Comparison of ENCODE assay signal across 12 cellular contexts in the genomic region with DNA sequence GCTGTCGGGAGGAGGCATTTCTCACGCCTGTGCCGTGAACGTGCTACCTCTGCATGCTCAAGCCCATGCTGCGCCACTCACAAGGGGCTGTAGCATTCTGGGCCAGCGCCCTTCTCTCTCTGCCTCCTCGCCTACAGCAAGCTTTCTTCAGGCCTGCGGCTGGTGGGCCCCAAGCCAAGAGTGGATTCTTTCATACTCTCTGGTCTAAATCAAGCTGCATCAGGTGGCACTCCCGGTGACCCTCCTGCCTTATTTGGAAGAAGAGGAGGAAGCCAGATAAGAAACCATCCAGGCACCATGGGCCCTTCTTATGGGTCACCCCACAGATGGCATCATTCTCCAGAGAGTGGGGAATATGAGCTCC.
DNase-seq lines count a peak whose midpoint lies in the region; ATAC-seq, FAIRE-seq and TF ChIP-seq lines count a peak whose summit lies in the region.
"Had no signal": no experiment of that assay in that cellular context is flagged by ENCODE, and none has a peak within 500 bp of the region (broad histone marks: within the 10 kb centered on the region; RNA-seq: fewer than 3 reads in every experiment).

No MANE protein-coding gene starts in this region.

- H2AFZ ChIP-seq in keratinocyte (ENCODE audit: control insufficient read depth, low read length) = no peak overlapping the region

- H4K20me1 ChIP-seq in keratinocyte (ENCODE audit: control insufficient read depth, extremely low read depth, insufficient read depth, low read length) = no peaks in the 10 kb centered on the region

- WGBS in body of pancreas, 2 donors = 91 to 93% methylated on average over 9 of the region's 9 CpGs

- TF ChIP-seq POLR2A in body of pancreas (IDR thresholded peaks at IDR 0.05) = no peak
- TF ChIP-seq POLR2A in uterus (IDR thresholded peaks at IDR 0.05) = no peak

- H3K4me2 ChIP-seq in keratinocyte (ENCODE audit: control insufficient read depth, extremely low read depth, insufficient read depth, low read depth, low read length) = peak overlapping the region; percentile 61

- H3K4me3 ChIP-seq in cardiac muscle cell = no peak overlapping the region
- H3K4me3 ChIP-seq in right atrium auricular region = no peak overlapping the region
- H3K4me3 ChIP-seq in body of pancreas = no peak overlapping the region
- H3K4me3 ChIP-seq in keratinocyte (ENCODE audit: control insufficient read depth in 2 of 3, extremely low read depth in 1 of 3, insufficient read depth in 2 of 3, low read depth in 1 of 3, low read length in 3 of 3) = peak overlapping the region in 1 of 3 experiments; percentile 21
- no peak overlapping the region for H3K4me3 ChIP-seq in uterus
- H3K4me3 ChIP-seq: Peyer's patch, psoas muscle had no signal

- peak overlapping the region; percentile 93 for H3K27ac ChIP-seq in cardiac muscle cell
- peak overlapping the region in 1 of 2 donors; percentile 43 for H3K27ac ChIP-seq in right atrium auricular region
- H3K27ac ChIP-seq in body of pancreas = peak overlapping the region in 3 of 4 donors; percentile 26 to 64 (median 34)
- H3K27ac ChIP-seq in keratinocyte (ENCODE audit: control insufficient read depth, insufficient read depth, low read length) = peak overlapping the region; percentile 95
- H3K27ac ChIP-seq in uterus = peak overlapping the region; percentile 14 to 71
- H3K27ac ChIP-seq: psoas muscle had no signal

- peak overlapping the region; percentile 74 for H3K9ac ChIP-seq in keratinocyte (ENCODE audit: control insufficient read depth, extremely low read depth, insufficient read depth, low read length)

- DNase-seq in cardiac muscle cell (ENCODE audit: low read depth in 1 of 2, low spot score in 1 of 2) (peak; percentile 76 to 83), right atrium auricular region (ENCODE audit: low spot score) (no peak), body of pancreas (peak in 2 of 4 donors; percentile 29 to 34), keratinocyte (ENCODE audit: low read depth, low spot score) (no peak), uterus (peak; percentile 49 to 59), KG1 (lab: John Stamatoyannopoulos, UW) (no peak), NCI-H2029 treated with DMSO at 0.1 percent for 48 hours (lab: John Stamatoyannopoulos, UW) (no peak)
- DNase-seq: activated CD8-positive, alpha-beta T cell treated with anti-CD3 and anti-CD28 coated beads for 36 hours; NCI-H1105 treated with DMSO at 0.1 percent for 48 hours had no signal

- FAIRE-seq in keratinocyte (lab: Jason Lieb, UNC) = no peak

- intact Hi-C loops in body of pancreas (cut with DNase I) (no loop called here), uterus (cut with DNase I; ENCODE audit: low total_unique reads) (no loop called here)

- no peak for ATAC-seq in body of pancreas
- ATAC-seq in HG03045 (IDR thresholded peaks at IDR 0.05; ENCODE audit: unreplicated experiment) = no peak
- ATAC-seq: activated CD8-positive, alpha-beta T cell treated with anti-CD3 and anti-CD28 coated beads for 36 hours had no signal

- dilution Hi-C loops in keratinocyte (cut with MboI; ENCODE audit: extremely low pct_ligation_motif_present, low sequenced_read_pairs) = loop anchor here (5.0 kb wide), 1 partner anchor 69 kb away; no protein-coding TSS in a partner anchor

- H3K79me2 ChIP-seq in keratinocyte (ENCODE audit: control insufficient read depth, insufficient read depth, low read length) = no peaks in the 10 kb centered on the region

- no peaks in the 10 kb centered on the region for H3K9me3 ChIP-seq in cardiac muscle cell (ENCODE audit: low read depth)
- no peaks in the 10 kb centered on the region for H3K9me3 ChIP-seq in right atrium auricular region
- no peaks in the 10 kb centered on the region for H3K9me3 ChIP-seq in body of pancreas
- no peaks in the 10 kb centered on the region for H3K9me3 ChIP-seq in keratinocyte (ENCODE audit: control insufficient read depth, low read depth, low read length)
- H3K9me3 ChIP-seq in uterus = no peaks in the 10 kb centered on the region
- H3K9me3 ChIP-seq: Peyer's patch, psoas muscle had no signal

- peaks cover 2% of the 10 kb centered on the region for H3K9me1 ChIP-seq in keratinocyte (ENCODE audit: control insufficient read depth, extremely low read depth, insufficient read depth, low read length)

- H3K36me3 ChIP-seq in cardiac muscle cell (no peaks in the 10 kb centered on the region), right atrium auricular region (no peaks in the 10 kb centered on the region), body of pancreas (replicated peaks in 1 of 2; ENCODE audit: insufficient read depth in 1 of 2, low read depth in 2 of 2) (no peaks in the 10 kb centered on the region), keratinocyte (ENCODE audit: control insufficient read depth in 2 of 2, extremely low read depth in 1 of 2, insufficient read depth in 2 of 2, low read length in 2 of 2) (no peaks in the 10 kb centered on the region), uterus (no peaks in the 10 kb centered on the region)
- H3K36me3 ChIP-seq: Peyer's patch had no signal

- H3K4me1 ChIP-seq in cardiac muscle cell (ENCODE audit: low read depth) (peaks cover 64% of the 10 kb centered on the region), right atrium auricular region (peaks cover 0 to 41% of the 10 kb centered on the region in 2 donors), body of pancreas (peaks cover 13% of the 10 kb centered on the region), keratinocyte (ENCODE audit: control insufficient read depth, extremely low read depth, insufficient read depth, low read length) (peaks cover 59% of the 10 kb centered on the region), uterus (no peaks in the 10 kb centered on the region)
- H3K4me1 ChIP-seq: psoas muscle had no signal

- H3K27me3 ChIP-seq in cardiac muscle cell (no peaks in the 10 kb centered on the region), right atrium auricular region (no peaks in the 10 kb centered on the region), body of pancreas (no peaks in the 10 kb centered on the region), keratinocyte (ENCODE audit: control insufficient read depth, extremely low read depth, insufficient read depth, low read length) (no peaks in the 10 kb centered on the region), uterus (no peaks in the 10 kb centered on the region)
- H3K27me3 ChIP-seq: Peyer's patch had no signal

- no peak for TF ChIP-seq CTCF in cardiac muscle cell (IDR thresholded peaks at IDR 0.05; ENCODE audit: low read depth, low read length)
- TF ChIP-seq CTCF in right atrium auricular region (IDR thresholded peaks at IDR 0.05) = no peak
- no peak for TF ChIP-seq CTCF in body of pancreas (IDR thresholded peaks at IDR 0.05)
- no peak for TF ChIP-seq CTCF in keratinocyte (optimal IDR thresholded peaks at IDR 0.05 in 1 of 3, IDR thresholded peaks at IDR 0.05 in 1 of 3, conservative IDR thresholded peaks at IDR 0.05 in 1 of 3; ENCODE audit: extremely low read depth in 1 of 3, insufficient read depth in 2 of 3, low read length in 3 of 3)
- TF ChIP-seq CTCF in uterus (IDR thresholded peaks at IDR 0.05) = no peak

Comparison
In these comparisons a context has a peak if more than half of its experiments do, and no peak if none do; other contexts are left out.
1. DNase-seq: peak in cardiac muscle cell (2 of 2) and uterus (2 of 2); none in right atrium auricular region (single experiment), keratinocyte (single experiment), KG1 (single experiment) and NCI-H2029 treated with DMSO at 0.1 percent for 48 hours (single experiment).